18 cellular contexts compared by ENCODE assay signal in genomic region chr3:34969513-34969912, GRCh38.
DNase-seq lines count a peak whose midpoint lies in the region; ATAC-seq and TF ChIP-seq lines count a peak whose summit lies in the region.
"Had no signal": no experiment of that assay in that cellular context is flagged by ENCODE, and none has a peak within 500 bp of the region (broad histone marks: within the 10 kb centered on the region; RNA-seq: fewer than 3 reads in every experiment).

No MANE protein-coding gene starts in this region.

- intact Hi-C loops in OCI-LY7 (cut with micrococcal nuclease; ENCODE audit: unreplicated experiment), result no loop called here
- intact Hi-C loops in activated naive CD4-positive, alpha-beta T cell treated with anti-CD3 and anti-CD28 coated beads for 36 hours (cut with micrococcal nuclease), result no loop called here

- H3K36me3 ChIP-seq in OCI-LY7 (ENCODE audit: insufficient read depth, low read length), result no peaks in the 10 kb centered on the region
- no peaks in the 10 kb centered on the region for H3K36me3 ChIP-seq in BE2C
- H3K36me3 ChIP-seq: MG63 had no signal

- H3K27me3 ChIP-seq in BE2C, result no peaks in the 10 kb centered on the region
- H3K27me3 ChIP-seq: MG63 had no signal

- H3K27me3 Mint-ChIP-seq in activated naive CD4-positive, alpha-beta T cell treated with anti-CD3 and anti-CD28 coated beads for 36 hours (ENCODE audit: low read depth), result no peaks in the 10 kb centered on the region
- H3K27me3 Mint-ChIP-seq: CD4-positive, alpha-beta memory T cell had no signal

- no peaks in the 10 kb centered on the region for H3K4me1 Mint-ChIP-seq in activated naive CD4-positive, alpha-beta T cell treated with anti-CD3 and anti-CD28 coated beads for 36 hours (ENCODE audit: low read depth)
- H3K4me1 Mint-ChIP-seq: CD4-positive, alpha-beta memory T cell had no signal

- TF ChIP-seq CTCF in GM12873 (IDR thresholded peaks at IDR 0.05; ENCODE audit: insufficient read depth, low read depth, low read length, missing control alignments), result peak; percentile 4
- TF ChIP-seq CTCF in OCI-LY7 (conservative IDR thresholded peaks at IDR 0.05; ENCODE audit: low read length), result peak; percentile 31; the same call in 1 of the 2 replicates
- TF ChIP-seq CTCF in BE2C (IDR thresholded peaks at IDR 0.05; ENCODE audit: low read depth, low read length), result no peak

- no TSS peak for BruUV-seq in OCI-LY7 (replicated peaks; lab: Mats Ljungman, UMichigan)

- ATAC-seq in left lobe of liver (peak; percentile 40), GM19452 (IDR thresholded peaks at IDR 0.05; ENCODE audit: unreplicated experiment) (no peak)
- ATAC-seq: Right ventricle myocardium inferior had no signal

- H3K9me3 ChIP-seq in OCI-LY7 (ENCODE audit: low read length) (no peaks in the 10 kb centered on the region), BE2C (no peaks in the 10 kb centered on the region)
- H3K9me3 ChIP-seq: MG63 had no signal

- H2AFZ ChIP-seq in OCI-LY7 (ENCODE audit: low read length), result no peak overlapping the region
- H2AFZ ChIP-seq: PC-9 had no signal

- H3K4me3 ChIP-seq in OCI-LY7 (ENCODE audit: low read depth, low read length, poor library complexity, severe bottlenecking) (no peak overlapping the region), BE2C (ENCODE audit: low read depth, low read length) (no peak overlapping the region)
- H3K4me3 ChIP-seq: MG63, PC-9 had no signal

- no peaks in the 10 kb centered on the region for H4K20me1 ChIP-seq in OCI-LY7 (ENCODE audit: insufficient read depth, low read length)

- no peaks in the 10 kb centered on the region for H3K9me3 Mint-ChIP-seq in activated naive CD4-positive, alpha-beta T cell treated with anti-CD3 and anti-CD28 coated beads for 36 hours
- H3K9me3 Mint-ChIP-seq: T-helper 1 cell treated with Interleukin-12 subunit alpha and Interleukin-12 subunit beta and Interleukin-4 antibody, amounts not matched to agents 30 μg/mL and 1 μg/mL, for 36 hours had no signal

- H3K4me1 ChIP-seq in OCI-LY7 (ENCODE audit: insufficient read depth, low read length, poor library complexity, severe bottlenecking) (no peaks in the 10 kb centered on the region), BE2C (0 out of 2 replicates have a peak, but pooled peaks cover 2% of the 10 kb centered on the region)

- CTCF ChIA-PET in OCI-LY7 (lab: Charles Lee; ENCODE audit: unreplicated experiment), result no interaction called here
- CTCF ChIA-PET in activated naive CD4-positive, alpha-beta T cell treated with anti-CD3 and anti-CD28 coated beads for 36 hours (lab: Charles Lee), result no interaction called here

- POLR2A ChIA-PET in OCI-LY7 (lab: Charles Lee), result no interaction called here

- no peak overlapping the region for H3K4me3 Mint-ChIP-seq in activated naive CD4-positive, alpha-beta T cell treated with anti-CD3 and anti-CD28 coated beads for 36 hours
- H3K4me3 Mint-ChIP-seq: CD4-positive, alpha-beta memory T cell; T-helper 1 cell treated with Interleukin-12 subunit alpha and Interleukin-12 subunit beta and Interleukin-4 antibody, amounts not matched to agents 30 μg/mL and 1 μg/mL, for 36 hours had no signal

- H3K36me3 Mint-ChIP-seq in activated naive CD4-positive, alpha-beta T cell treated with anti-CD3 and anti-CD28 coated beads for 36 hours (ENCODE audit: low read depth), result no peaks in the 10 kb centered on the region
- H3K36me3 Mint-ChIP-seq: CD4-positive, alpha-beta memory T cell had no signal

- no peaks in the 10 kb centered on the region for H3K9me2 ChIP-seq in OCI-LY7 (ENCODE audit: insufficient read depth, low read length)

- no peaks in the 10 kb centered on the region for H3K79me2 ChIP-seq in OCI-LY7 (ENCODE audit: insufficient read depth, low read depth, low read length)

- H3K27ac ChIP-seq in OCI-LY7 (ENCODE audit: low read depth, low read length, poor library complexity, severe bottlenecking), result no peak overlapping the region
- H3K27ac ChIP-seq: HL-60, PC-9 had no signal

- DNase-seq in NCI-H2171 treated with DMSO at 0.1 percent for 48 hours (lab: John Stamatoyannopoulos, UW), result peak; percentile 7
- DNase-seq in NCI-H2171 (lab: John Stamatoyannopoulos, UW), result no peak
- no peak for DNase-seq in OCI-LY7 (ENCODE audit: low spot score)
- no peak for DNase-seq in left lobe of liver (ENCODE audit: low spot score)
- DNase-seq in BE2C, result no peak
- DNase-seq in activated naive CD4-positive, alpha-beta T cell treated with anti-CD3 and anti-CD28 coated beads for 36 hours, result no peak
- DNase-seq: AML-193, KBM-7, MG63, NCI-H1930, NCI-H510A treated with DMSO at 0.1 percent for 48 hours, PC-9 had no signal

- H3K27ac Mint-ChIP-seq in activated naive CD4-positive, alpha-beta T cell treated with anti-CD3 and anti-CD28 coated beads for 36 hours, result no peak overlapping the region
- H3K27ac Mint-ChIP-seq: CD4-positive, alpha-beta memory T cell; T-helper 1 cell treated with Interleukin-12 subunit alpha and Interleukin-12 subunit beta and Interleukin-4 antibody, amounts not matched to agents 30 μg/mL and 1 μg/mL, for 36 hours had no signal

- H3K4me2 ChIP-seq in OCI-LY7 (ENCODE audit: low read length), result no peak overlapping the region
- H3K4me2 ChIP-seq: PC-9 had no signal
